1 cellular context compared by ENCODE assay signal in genomic region chr2:69816923-69817542, GRCh38.
TF ChIP-seq lines count a peak whose summit lies in the region.

No MANE protein-coding gene starts in this region.

TF ChIP-seq in HepG2, 621 proteins besides CTCF, POLR2A, EP300 and RAD21 (continued from another document and continues in another):
- no peak; the same call in 1 of the 2 replicates for TF ChIP-seq ARID4A (CRISPR knock-in tag; IDR thresholded peaks at IDR 0.05; ENCODE audit: borderline replicate concordance)
- TF ChIP-seq PPARG (CRISPR knock-in tag; conservative IDR thresholded peaks at IDR 0.05): 0 out of 2 replicates have a peak, but pooled peaks have one; percentile 19
- no peak for TF ChIP-seq ZNF143 (CRISPR knock-in tag; IDR thresholded peaks at IDR 0.05)
- TF ChIP-seq ZNF549 (CRISPR knock-in tag; IDR thresholded peaks at IDR 0.05): no peak
- TF ChIP-seq HMGXB3 (CRISPR knock-in tag; IDR thresholded peaks at IDR 0.05; ENCODE audit: borderline replicate concordance): no peak
- peak; percentile 99 for TF ChIP-seq SMC3 (IDR thresholded peaks at IDR 0.05; ENCODE audit: low read length)
- peak; percentile 83 for TF ChIP-seq KAT8 (CRISPR knock-in tag; IDR thresholded peaks at IDR 0.05)
- no peak for TF ChIP-seq CENPT (CRISPR knock-in tag; IDR thresholded peaks at IDR 0.05; ENCODE audit: low read depth)
- TF ChIP-seq ZNF180 (CRISPR knock-in tag; IDR thresholded peaks at IDR 0.05; ENCODE audit: borderline replicate concordance, low read depth): no peak
- TF ChIP-seq ZMYM3 (CRISPR knock-in tag; IDR thresholded peaks at IDR 0.05): no peak
- TF ChIP-seq SOX5 (CRISPR knock-in tag; IDR thresholded peaks at IDR 0.05; ENCODE audit: borderline replicate concordance): peak; percentile 40; the same call in 1 of the 2 replicates
- TF ChIP-seq FOXK1 (CRISPR knock-in tag; IDR thresholded peaks at IDR 0.05; ENCODE audit: borderline replicate concordance, low read depth): peak; percentile 68; the same call in 1 of the 2 replicates
- no peak for TF ChIP-seq ZNF646 (CRISPR knock-in tag; IDR thresholded peaks at IDR 0.05)
- TF ChIP-seq ZNF790 (CRISPR knock-in tag; IDR thresholded peaks at IDR 0.05; ENCODE audit: borderline replicate concordance): no peak
- TF ChIP-seq ZHX2 (IDR thresholded peaks at IDR 0.05; ENCODE audit: low read depth): no peak
- no peak for TF ChIP-seq ZHX2 (CRISPR knock-in tag; IDR thresholded peaks at IDR 0.05; ENCODE audit: borderline replicate concordance)
- TF ChIP-seq ZNF557 (CRISPR knock-in tag; IDR thresholded peaks at IDR 0.05): no peak
- TF ChIP-seq ZNF234 (CRISPR knock-in tag; conservative IDR thresholded peaks at IDR 0.05): no peak
- TF ChIP-seq ZNF253 (CRISPR knock-in tag; IDR thresholded peaks at IDR 0.05; ENCODE audit: borderline replicate concordance): no peak
- no peak for TF ChIP-seq ZNF230 (CRISPR knock-in tag; IDR thresholded peaks at IDR 0.05)
- TF ChIP-seq NFKB2 (CRISPR knock-in tag; IDR thresholded peaks at IDR 0.05; ENCODE audit: borderline replicate concordance): no peak
- no peak for TF ChIP-seq ATM (IDR thresholded peaks at IDR 0.05; ENCODE audit: borderline replicate concordance)
- no peak for TF ChIP-seq ZNF101 (CRISPR knock-in tag; IDR thresholded peaks at IDR 0.05; ENCODE audit: borderline replicate concordance, low read depth)
- TF ChIP-seq ZNF777 (CRISPR knock-in tag; IDR thresholded peaks at IDR 0.05): no peak
- TF ChIP-seq GMEB2 (CRISPR knock-in tag; IDR thresholded peaks at IDR 0.05; ENCODE audit: low read depth): no peak
- TF ChIP-seq CREB1 (IDR thresholded peaks at IDR 0.05): no peak
- no peak for TF ChIP-seq CREB1 (CRISPR knock-in tag; IDR thresholded peaks at IDR 0.05)
- TF ChIP-seq ZNF746 (CRISPR knock-in tag; IDR thresholded peaks at IDR 0.05): no peak
- no peak for TF ChIP-seq ZBTB21 (CRISPR knock-in tag; IDR thresholded peaks at IDR 0.05)
- TF ChIP-seq ZC3H13 (CRISPR knock-in tag; IDR thresholded peaks at IDR 0.05): no peak
- TF ChIP-seq SKI (IDR thresholded peaks at IDR 0.05; ENCODE audit: partially characterized antibody): no peak
- no peak for TF ChIP-seq ESRRA (CRISPR knock-in tag; IDR thresholded peaks at IDR 0.05; ENCODE audit: low read depth)
- TF ChIP-seq MIXL1 (CRISPR knock-in tag; IDR thresholded peaks at IDR 0.05): peak; percentile 79; the same call in 1 of the 2 replicates
- no peak for TF ChIP-seq ZNF337 (CRISPR knock-in tag; IDR thresholded peaks at IDR 0.05; ENCODE audit: borderline replicate concordance, low read depth)
- no peak for TF ChIP-seq TBX2 (CRISPR knock-in tag; IDR thresholded peaks at IDR 0.05; ENCODE audit: borderline replicate concordance)
- no peak for TF ChIP-seq ATRX (CRISPR knock-in tag; IDR thresholded peaks at IDR 0.05; ENCODE audit: borderline replicate concordance)
- no peak for TF ChIP-seq TOPORS (CRISPR knock-in tag; IDR thresholded peaks at IDR 0.05)
- no peak for TF ChIP-seq PLSCR1 (CRISPR knock-in tag; IDR thresholded peaks at IDR 0.05; ENCODE audit: borderline replicate concordance)
